Comparison of ENCODE assay signal across 15 cellular contexts in genomic region chr19:8316351-8317125, GRCh38. TPM values are rescaled to one million over a fixed set of nuclear protein-coding genes. Genes with fewer than 3 reads are reported as not detected.
DNase-seq lines count a peak whose midpoint lies in the region; ATAC-seq, FAIRE-seq and TF ChIP-seq lines count a peak whose summit lies in the region.
"Had no signal": no experiment of that assay in that cellular context is flagged by ENCODE, and none has a peak within 500 bp of the region (broad histone marks: within the 10 kb centered on the region; RNA-seq: fewer than 3 reads in every experiment).

No MANE protein-coding gene starts in this region.

- H3K9me3 ChIP-seq in HepG2 (ENCODE audit: low read length) (no peaks in the 10 kb centered on the region), right lobe of liver (no peaks in the 10 kb centered on the region), spleen (no peaks in the 10 kb centered on the region)

- no peaks in the 10 kb centered on the region for H4K20me1 ChIP-seq in HepG2 (ENCODE audit: insufficient read depth, low read length)

- TF ChIP-seq EP300 in HepG2 (IDR thresholded peaks at IDR 0.05; ENCODE audit: low read depth in 2 of 2, low read length in 2 of 2), result no peak
- TF ChIP-seq EP300 in HepG2 (CRISPR knock-in tag; IDR thresholded peaks at IDR 0.05; ENCODE audit: borderline replicate concordance), result no peak

- no peak for ATAC-seq in HepG2
- no peak for ATAC-seq in right lobe of liver
- no peak for ATAC-seq in left lobe of liver
- ATAC-seq: HCT116; naive thymus-derived CD4-positive, alpha-beta T cell had no signal

- no peak overlapping the region for H3K4me2 ChIP-seq in HepG2 (ENCODE audit: low read depth, low read length)

- POLR2A ChIA-PET in HepG2 (lab: Yijun Ruan, JAX), result interaction anchor here (0.7 to 6.5 kb wide), 2 partner anchors 10 to 139 kb away, joined by 3 to 39 read pairs; partner anchors contain the start of gene CD320

- TF ChIP-seq CTCF in HepG2 (CRISPR knock-in tag; IDR thresholded peaks at IDR 0.05) (no peak), right lobe of liver (IDR thresholded peaks at IDR 0.05) (no peak), spleen (IDR thresholded peaks at IDR 0.05 in 8 of 11, conservative IDR thresholded peaks at IDR 0.05 in 3 of 11) (no peak)

- DNase-seq in HepG2 (ENCODE audit: low spot score) (no peak), right lobe of liver (no peak), spleen (no peak), left lobe of liver (ENCODE audit: low spot score) (no peak)
- DNase-seq: ACHN; activated CD4-positive, alpha-beta T cell treated with anti-CD3 and anti-CD28 coated beads, Interleukin-2, amount 10 ng/mL, durations not matched to agents 7 days and 5 days; activated T-cell treated with anti-CD3 and anti-CD28 coated beads, Interleukin-2, amount 50 U/mL, for 24 hours; effector CD8-positive, alpha-beta T cell; naive thymus-derived CD4-positive, alpha-beta T cell; NCI-H1417; NCI-H2227 treated with DMSO at 0.1 percent for 48 hours; substantia nigra; T1000 had no signal

- no peak overlapping the region for H3K4me3 ChIP-seq in HepG2 (replicated peaks in 1 of 3; ENCODE audit: insufficient read depth in 1 of 3, low read depth in 2 of 3, low read length in 3 of 3)
- H3K4me3 ChIP-seq in right lobe of liver, result no peak overlapping the region
- H3K4me3 ChIP-seq in spleen, result no peak overlapping the region
- H3K4me3 ChIP-seq: cardiac muscle cell had no signal

- intact Hi-C loops in HepG2 (cut with micrococcal nuclease; ENCODE audit: unreplicated experiment), result no loop called here
- intact Hi-C loops in right lobe of liver (cut with DNase I), result no loop called here
- intact Hi-C loops in spleen (cut with DNase I; ENCODE audit: low total_unique reads), result no loop called here

- CTCF ChIA-PET in HepG2 (lab: Yijun Ruan, JAX; ENCODE audit: low intra/inter-chr PET ratio, low total read pairs), result no interaction called here

- H3K36me3 ChIP-seq in HepG2 (replicated peaks in 1 of 2; ENCODE audit: control insufficient read depth in 1 of 2, insufficient read depth in 2 of 2, low read length in 2 of 2), result peaks cover 6 to 17% of the 10 kb centered on the region in 2 experiments; a peak in 4 of 5 replicates
- peaks cover 0 to 17% (median 10%) of the 10 kb centered on the region in 4 donors for H3K36me3 ChIP-seq in right lobe of liver
- H3K36me3 ChIP-seq in spleen, result peaks cover 0 to 70% (median 39%) of the 10 kb centered on the region in 6 donors

- BruUV-seq in HepG2 (replicated peaks; lab: Mats Ljungman, UMichigan), result no TSS peak

- no peak for TF ChIP-seq RAD21 in HepG2 (CRISPR knock-in tag; IDR thresholded peaks at IDR 0.05)

- WGBS in HepG2 (ENCODE audit: low lambda C conversion rate), result 97% methylated on average over 11 of the region's 14 CpGs
- WGBS in right lobe of liver (ENCODE audit: insufficient coverage, low coverage, low lambda C conversion rate, missing lambda C conversion rate), result 87% methylated on average over 5 of the region's 14 CpGs
- 78 to 94% (median 84%) methylated on average over 12 to 14 of the region's 14 CpGs for WGBS in spleen, 5 donors

- H3K9ac ChIP-seq in HepG2 (ENCODE audit: insufficient read depth, low read depth, low read length), result no peak overlapping the region

- H3K27me3 ChIP-seq in HepG2 (ENCODE audit: control insufficient read depth in 1 of 2, insufficient read depth in 2 of 2, low read length in 2 of 2) (no peaks in the 10 kb centered on the region; a peak in 1 of 5 replicates), right lobe of liver (no peaks in the 10 kb centered on the region), spleen (replicated peaks in 1 of 7) (no peaks in the 10 kb centered on the region)
- H3K27me3 ChIP-seq: cardiac muscle cell had no signal

- H3K79me2 ChIP-seq in HepG2 (ENCODE audit: insufficient read depth, low read length), result peaks cover 17% of the 10 kb centered on the region

- no peak overlapping the region for H2AFZ ChIP-seq in HepG2 (ENCODE audit: low read length)

- H3K4me1 ChIP-seq in HepG2 (ENCODE audit: insufficient read depth, low read length), result peaks cover 17% of the 10 kb centered on the region
- H3K4me1 ChIP-seq in right lobe of liver, result peaks cover 0 to 15% (median 0%) of the 10 kb centered on the region in 4 donors
- H3K4me1 ChIP-seq in spleen, result peaks cover 9 to 79% (median 49%) of the 10 kb centered on the region in 6 donors

- in situ Hi-C loops in HepG2 (cut with HindIII; ENCODE audit: extremely low pct_ligation_motif_present, low pct_unique_long_range_greater_than_20kb), result no loop called here

- H3K27ac ChIP-seq in HepG2 (ENCODE audit: extremely low read length, insufficient read depth, low read length) (no peak overlapping the region), right lobe of liver (no peak overlapping the region), spleen (peak overlapping the region in 5 of 8 donors; percentile 16 to 65 (median 64))
- H3K27ac ChIP-seq: cardiac muscle cell had no signal

- TF ChIP-seq POLR2A in HepG2 (IDR thresholded peaks at IDR 0.05; ENCODE audit: insufficient read depth in 1 of 2, low read depth in 2 of 2, low read length in 2 of 2), result no peak
- TF ChIP-seq POLR2A in right lobe of liver (IDR thresholded peaks at IDR 0.05), result no peak
- no peak for TF ChIP-seq POLR2A in spleen (IDR thresholded peaks at IDR 0.05)

- no peak for FAIRE-seq in HepG2 (lab: Jason Lieb, UNC)

RNA-seq across cellular contexts. Expression of gene NDUFA7, which starts 4.6 kb away (rescaled TPM):
- total RNA-seq in HepG2 (2016; rRNA removed; fragmentation: Illumina TruSeq; extraction: Trizol), result 57.2 and 64.5 TPM in 2 replicates
- total RNA-seq in HepG2 (2016; cell fraction: cytosol; rRNA removed; fragmentation: Illumina TruSeq; extraction: Trizol; ENCODE audit: low read depth), result 20.0 and 25.8 TPM in 2 replicates
- 65.5 and 75.0 TPM in 2 replicates for total RNA-seq in HepG2 (2016; cell fraction: insoluble cytoplasmic fraction; rRNA removed; fragmentation: Illumina TruSeq; extraction: Trizol)
- total RNA-seq in HepG2 (2016; cell fraction: membrane; rRNA removed; fragmentation: Illumina TruSeq; extraction: Trizol), result 24.2 and 27.6 TPM in 2 replicates
- 26.5 and 38.1 TPM in 2 replicates for total RNA-seq in HepG2 (2016; cell fraction: nucleus; rRNA removed; fragmentation: Illumina TruSeq; extraction: Trizol)
- polyA plus RNA-seq in HepG2 (2011; rRNA removed), result 71.5 and 75.3 TPM in 2 replicates
- polyA plus RNA-seq in HepG2 (2011; cell fraction: cytosol; rRNA removed), result 56.6 and 79.4 TPM in 2 replicates
- 36.6 and 51.3 TPM in 2 replicates for polyA plus RNA-seq in HepG2 (2011; cell fraction: nucleus; rRNA removed)
- 50.0 and 50.9 TPM in 2 replicates for polyA plus RNA-seq in HepG2 (2012)
- 29.4 and 33.3 TPM in 2 replicates for polyA plus RNA-seq in HepG2 (2016; cell fraction: cytosol; fragmentation: Illumina TruSeq; extraction: Trizol; ENCODE audit: low read depth)
- 101 and 102 TPM in 2 replicates for polyA plus RNA-seq in HepG2 (2016; cell fraction: insoluble cytoplasmic fraction; fragmentation: Illumina TruSeq; extraction: Trizol; ENCODE audit: low read depth)
- polyA plus RNA-seq in HepG2 (2016; cell fraction: membrane; fragmentation: Illumina TruSeq; extraction: Trizol; ENCODE audit: low read depth), result 32.9 and 35.8 TPM in 2 replicates
- 67.5 and 70.8 TPM in 2 replicates for polyA plus RNA-seq in HepG2 (2016; cell fraction: nucleus; fragmentation: Illumina TruSeq; extraction: Trizol; ENCODE audit: insufficient read depth, low read depth)
- 160 and 193 TPM in 2 replicates for polyA minus RNA-seq in HepG2 (2011; rRNA and poly(A)+ RNA removed; ENCODE audit: low replicate concordance)
- 44.6 and 56.9 TPM in 2 replicates for polyA minus RNA-seq in HepG2 (2011; cell fraction: cytosol; rRNA and poly(A)+ RNA removed)
- 21.2 and 22.9 TPM in 2 replicates for polyA minus RNA-seq in HepG2 (2011; cell fraction: nucleus; rRNA and poly(A)+ RNA removed)
- 10 to 100 TPM; 20.8 to 60.5 (median 25.9) TPM for total RNA-seq in right lobe of liver
- 10 to 100 TPM; 14.6 to 43.2 (median 28.0) TPM for total RNA-seq in spleen
- 100 to 1,000 TPM in 1 of 3 donors, 10 to 100 TPM in 2; 95.1 to 131 (median 99.6) TPM for polyA plus RNA-seq in spleen
- 28.5 TPM for total RNA-seq in left lobe of liver

RNA-seq across cellular contexts. Expression of gene RPS28, which starts 4.8 kb away (rescaled TPM):
- 281 and 319 TPM in 2 replicates for total RNA-seq in HepG2 (2016; rRNA removed; fragmentation: Illumina TruSeq; extraction: Trizol)
- 424 and 447 TPM in 2 replicates for total RNA-seq in HepG2 (2016; cell fraction: cytosol; rRNA removed; fragmentation: Illumina TruSeq; extraction: Trizol; ENCODE audit: low read depth)
- total RNA-seq in HepG2 (2016; cell fraction: insoluble cytoplasmic fraction; rRNA removed; fragmentation: Illumina TruSeq; extraction: Trizol), result 291 and 334 TPM in 2 replicates
- 667 and 807 TPM in 2 replicates for total RNA-seq in HepG2 (2016; cell fraction: membrane; rRNA removed; fragmentation: Illumina TruSeq; extraction: Trizol)
- total RNA-seq in HepG2 (2016; cell fraction: nucleus; rRNA removed; fragmentation: Illumina TruSeq; extraction: Trizol), result 139 and 147 TPM in 2 replicates
- 521 and 545 TPM in 2 replicates for polyA plus RNA-seq in HepG2 (2011; rRNA removed)
- polyA plus RNA-seq in HepG2 (2011; cell fraction: cytosol; rRNA removed), result 604 and 791 TPM in 2 replicates
- polyA plus RNA-seq in HepG2 (2011; cell fraction: nucleus; rRNA removed), result 232 and 285 TPM in 2 replicates
- 1,428 and 2,679 TPM in 2 replicates for polyA plus RNA-seq in HepG2 (2012)
- 858 and 886 TPM in 2 replicates for polyA plus RNA-seq in HepG2 (2016; cell fraction: cytosol; fragmentation: Illumina TruSeq; extraction: Trizol; ENCODE audit: low read depth)
- polyA plus RNA-seq in HepG2 (2016; cell fraction: insoluble cytoplasmic fraction; fragmentation: Illumina TruSeq; extraction: Trizol; ENCODE audit: low read depth), result 429 and 441 TPM in 2 replicates
- 1,075 and 1,148 TPM in 2 replicates for polyA plus RNA-seq in HepG2 (2016; cell fraction: membrane; fragmentation: Illumina TruSeq; extraction: Trizol; ENCODE audit: low read depth)
- polyA plus RNA-seq in HepG2 (2016; cell fraction: nucleus; fragmentation: Illumina TruSeq; extraction: Trizol; ENCODE audit: insufficient read depth, low read depth), result 346 and 368 TPM in 2 replicates
- polyA minus RNA-seq in HepG2 (2011; rRNA and poly(A)+ RNA removed; ENCODE audit: low replicate concordance), result 312 and 362 TPM in 2 replicates
- polyA minus RNA-seq in HepG2 (2011; cell fraction: cytosol; rRNA and poly(A)+ RNA removed), result 181 and 188 TPM in 2 replicates
- 59.9 and 62.0 TPM in 2 replicates for polyA minus RNA-seq in HepG2 (2011; cell fraction: nucleus; rRNA and poly(A)+ RNA removed)
- total RNA-seq in right lobe of liver, result 100 to 1,000 TPM; 147 to 669 (median 564) TPM
- total RNA-seq in spleen, result 1,000 to 10,000 TPM in 4 of 7 donors, 100 to 1,000 TPM in 3; 356 to 1,972 (median 1,411) TPM
- 1,000 to 10,000 TPM; 1,207 to 2,442 (median 2,131) TPM for polyA plus RNA-seq in spleen
- total RNA-seq in left lobe of liver, result 653 TPM

RNA-seq across cellular contexts. Expression of gene CD320, which starts 8.4 kb away (rescaled TPM):
- total RNA-seq in HepG2 (2016; rRNA removed; fragmentation: Illumina TruSeq; extraction: Trizol) (44.4 and 99.9 TPM in 2 replicates), right lobe of liver (10 to 100 TPM in 5 of 6 experiments, 1 to 10 TPM in 1; 8.8 to 43.2 (median 11.5) TPM), spleen (100 to 1,000 TPM in 1 of 7 donors, 10 to 100 TPM in 6; 35.8 to 131 (median 73.3) TPM), left lobe of liver (16.3 TPM)
- 33.7 and 41.4 TPM in 2 replicates for total RNA-seq in HepG2 (2016; cell fraction: cytosol; rRNA removed; fragmentation: Illumina TruSeq; extraction: Trizol; ENCODE audit: low read depth)
- 38.7 and 105 TPM in 2 replicates for total RNA-seq in HepG2 (2016; cell fraction: insoluble cytoplasmic fraction; rRNA removed; fragmentation: Illumina TruSeq; extraction: Trizol)
- total RNA-seq in HepG2 (2016; cell fraction: membrane; rRNA removed; fragmentation: Illumina TruSeq; extraction: Trizol), result 46.2 and 54.2 TPM in 2 replicates
- 71.9 and 97.9 TPM in 2 replicates for total RNA-seq in HepG2 (2016; cell fraction: nucleus; rRNA removed; fragmentation: Illumina TruSeq; extraction: Trizol)
- polyA plus RNA-seq in HepG2 (2011; rRNA removed) (79.9 and 83.1 TPM in 2 replicates), spleen (10 to 100 TPM; 26.6 to 34.3 (median 28.1) TPM)
- polyA plus RNA-seq in HepG2 (2011; cell fraction: cytosol; rRNA removed), result 83.1 and 180 TPM in 2 replicates
- 74.5 and 85.3 TPM in 2 replicates for polyA plus RNA-seq in HepG2 (2011; cell fraction: nucleus; rRNA removed)
- 39.6 and 41.4 TPM in 2 replicates for polyA plus RNA-seq in HepG2 (2012)
- polyA plus RNA-seq in HepG2 (2016; cell fraction: cytosol; fragmentation: Illumina TruSeq; extraction: Trizol; ENCODE audit: low read depth), result 44.2 and 49.5 TPM in 2 replicates
- polyA plus RNA-seq in HepG2 (2016; cell fraction: insoluble cytoplasmic fraction; fragmentation: Illumina TruSeq; extraction: Trizol; ENCODE audit: low read depth), result 44.8 and 52.3 TPM in 2 replicates
- 41.2 and 46.0 TPM in 2 replicates for polyA plus RNA-seq in HepG2 (2016; cell fraction: membrane; fragmentation: Illumina TruSeq; extraction: Trizol; ENCODE audit: low read depth)
- 165 and 175 TPM in 2 replicates for polyA plus RNA-seq in HepG2 (2016; cell fraction: nucleus; fragmentation: Illumina TruSeq; extraction: Trizol; ENCODE audit: insufficient read depth, low read depth)
- 58.2 and 70.2 TPM in 2 replicates for polyA minus RNA-seq in HepG2 (2011; rRNA and poly(A)+ RNA removed; ENCODE audit: low replicate concordance)
- polyA minus RNA-seq in HepG2 (2011; cell fraction: cytosol; rRNA and poly(A)+ RNA removed), result 23.7 and 37.5 TPM in 2 replicates
- 8.4 and 8.7 TPM in 2 replicates for polyA minus RNA-seq in HepG2 (2011; cell fraction: nucleus; rRNA and poly(A)+ RNA removed)

RNA-seq across cellular contexts. Expression of gene KANK3, which starts 26.5 kb away (rescaled TPM):
- total RNA-seq in HepG2 (2016; rRNA removed; fragmentation: Illumina TruSeq; extraction: Trizol), result 0.15 and 0.18 TPM in 2 replicates
- not detected in 2 replicates for total RNA-seq in HepG2 (2016; cell fraction: cytosol; rRNA removed; fragmentation: Illumina TruSeq; extraction: Trizol; ENCODE audit: low read depth)
- 0.06 and 0.35 TPM in 2 replicates for total RNA-seq in HepG2 (2016; cell fraction: insoluble cytoplasmic fraction; rRNA removed; fragmentation: Illumina TruSeq; extraction: Trizol)
- total RNA-seq in HepG2 (2016; cell fraction: membrane; rRNA removed; fragmentation: Illumina TruSeq; extraction: Trizol), result 0.07 and 0.28 TPM in 2 replicates
- 0.12 and 0.22 TPM in 2 replicates for total RNA-seq in HepG2 (2016; cell fraction: nucleus; rRNA removed; fragmentation: Illumina TruSeq; extraction: Trizol)
- polyA plus RNA-seq in HepG2 (2011; rRNA removed), result 0.20 and 0.73 TPM in 2 replicates
- polyA plus RNA-seq in HepG2 (2011; cell fraction: cytosol; rRNA removed), result 0.32 and 0.46 TPM in 2 replicates
- 1.5 and 1.8 TPM in 2 replicates for polyA plus RNA-seq in HepG2 (2011; cell fraction: nucleus; rRNA removed)
- polyA plus RNA-seq in HepG2 (2012), result 0.27 and 0.32 TPM in 2 replicates
- polyA plus RNA-seq in HepG2 (2016; cell fraction: cytosol; fragmentation: Illumina TruSeq; extraction: Trizol; ENCODE audit: low read depth), result not detected in 2 replicates
- 0.22 TPM in 1 of 2 replicates, not detected in the other for polyA plus RNA-seq in HepG2 (2016; cell fraction: insoluble cytoplasmic fraction; fragmentation: Illumina TruSeq; extraction: Trizol; ENCODE audit: low read depth)
- 0.12 TPM in 1 of 2 replicates, not detected in the other for polyA plus RNA-seq in HepG2 (2016; cell fraction: membrane; fragmentation: Illumina TruSeq; extraction: Trizol; ENCODE audit: low read depth)
- 0.45 and 0.62 TPM in 2 replicates for polyA plus RNA-seq in HepG2 (2016; cell fraction: nucleus; fragmentation: Illumina TruSeq; extraction: Trizol; ENCODE audit: insufficient read depth, low read depth)
- 0.32 TPM in 1 of 2 replicates, not detected in the other for polyA minus RNA-seq in HepG2 (2011; rRNA and poly(A)+ RNA removed; ENCODE audit: low replicate concordance)
- polyA minus RNA-seq in HepG2 (2011; cell fraction: cytosol; rRNA and poly(A)+ RNA removed), result not detected in 2 replicates
- 0.77 and 1.5 TPM in 2 replicates for polyA minus RNA-seq in HepG2 (2011; cell fraction: nucleus; rRNA and poly(A)+ RNA removed)
- total RNA-seq in right lobe of liver, result 1 to 10 TPM; 2.9 to 6.0 (median 4.2) TPM
- total RNA-seq in spleen, result 10 to 100 TPM; 42.2 to 84.6 (median 54.6) TPM
- 10 to 100 TPM; 14.0 to 66.7 (median 50.3) TPM for polyA plus RNA-seq in spleen
- total RNA-seq in left lobe of liver, result 7.2 TPM

RNA-seq across cellular contexts. Expression of gene ANGPTL4, which starts 47.4 kb away (rescaled TPM):
- total RNA-seq in HepG2 (2016; rRNA removed; fragmentation: Illumina TruSeq; extraction: Trizol), result 0.20 and 0.80 TPM in 2 replicates
- 0.10 and 0.35 TPM in 2 replicates for total RNA-seq in HepG2 (2016; cell fraction: cytosol; rRNA removed; fragmentation: Illumina TruSeq; extraction: Trizol; ENCODE audit: low read depth)
- total RNA-seq in HepG2 (2016; cell fraction: insoluble cytoplasmic fraction; rRNA removed; fragmentation: Illumina TruSeq; extraction: Trizol), result 0.27 and 0.80 TPM in 2 replicates
- 0.48 and 0.71 TPM in 2 replicates for total RNA-seq in HepG2 (2016; cell fraction: membrane; rRNA removed; fragmentation: Illumina TruSeq; extraction: Trizol)
- total RNA-seq in HepG2 (2016; cell fraction: nucleus; rRNA removed; fragmentation: Illumina TruSeq; extraction: Trizol), result 0.78 and 1.6 TPM in 2 replicates
- 21.7 and 39.9 TPM in 2 replicates for polyA plus RNA-seq in HepG2 (2011; rRNA removed)
- polyA plus RNA-seq in HepG2 (2011; cell fraction: cytosol; rRNA removed), result 24.1 and 25.1 TPM in 2 replicates
- polyA plus RNA-seq in HepG2 (2011; cell fraction: nucleus; rRNA removed), result 62.7 and 74.1 TPM in 2 replicates
- 15.1 and 16.8 TPM in 2 replicates for polyA plus RNA-seq in HepG2 (2012)
- 0.22 and 0.23 TPM in 2 replicates for polyA plus RNA-seq in HepG2 (2016; cell fraction: cytosol; fragmentation: Illumina TruSeq; extraction: Trizol; ENCODE audit: low read depth)
- 0.29 and 0.58 TPM in 2 replicates for polyA plus RNA-seq in HepG2 (2016; cell fraction: insoluble cytoplasmic fraction; fragmentation: Illumina TruSeq; extraction: Trizol; ENCODE audit: low read depth)
- polyA plus RNA-seq in HepG2 (2016; cell fraction: membrane; fragmentation: Illumina TruSeq; extraction: Trizol; ENCODE audit: low read depth), result 0.19 TPM in 2 replicates
- 2.5 and 3.1 TPM in 2 replicates for polyA plus RNA-seq in HepG2 (2016; cell fraction: nucleus; fragmentation: Illumina TruSeq; extraction: Trizol; ENCODE audit: insufficient read depth, low read depth)
- 0.14 and 19.3 TPM in 2 replicates for polyA minus RNA-seq in HepG2 (2011; rRNA and poly(A)+ RNA removed; ENCODE audit: low replicate concordance)
- polyA minus RNA-seq in HepG2 (2011; cell fraction: cytosol; rRNA and poly(A)+ RNA removed), result 14.2 and 17.5 TPM in 2 replicates
- 14.4 and 18.8 TPM in 2 replicates for polyA minus RNA-seq in HepG2 (2011; cell fraction: nucleus; rRNA and poly(A)+ RNA removed)
- total RNA-seq in right lobe of liver, result 100 to 1,000 TPM in 3 of 6 experiments, 10 to 100 TPM in 2, 1 to 10 TPM in 1; 2.3 to 204 (median 125) TPM
- 10 to 100 TPM in 4 of 7 donors, 1 to 10 TPM in 3; 1.8 to 28.3 (median 11.8) TPM for total RNA-seq in spleen
- polyA plus RNA-seq in spleen, result 1 to 10 TPM; 7.4 to 8.5 (median 7.8) TPM
- total RNA-seq in left lobe of liver, result 64.2 TPM
- total RNA-seq: activated CD4-positive, alpha-beta T cell treated with anti-CD3 and anti-CD28 coated beads, Interleukin-2, amount 10 ng/mL, durations not matched to agents 7 days and 5 days had no signal
- polyA plus RNA-seq: naive thymus-derived CD4-positive, alpha-beta T cell had no signal

Comparison
In these comparisons a context has a peak if more than half of its experiments do, and no peak if none do; other contexts are left out.
1. H3K27ac ChIP-seq: peak in spleen (5 of 8); none in HepG2 (single experiment) and right lobe of liver (0 of 3).